Comparison of ENCODE assay signal across 8 cellular contexts in the genomic region with DNA sequence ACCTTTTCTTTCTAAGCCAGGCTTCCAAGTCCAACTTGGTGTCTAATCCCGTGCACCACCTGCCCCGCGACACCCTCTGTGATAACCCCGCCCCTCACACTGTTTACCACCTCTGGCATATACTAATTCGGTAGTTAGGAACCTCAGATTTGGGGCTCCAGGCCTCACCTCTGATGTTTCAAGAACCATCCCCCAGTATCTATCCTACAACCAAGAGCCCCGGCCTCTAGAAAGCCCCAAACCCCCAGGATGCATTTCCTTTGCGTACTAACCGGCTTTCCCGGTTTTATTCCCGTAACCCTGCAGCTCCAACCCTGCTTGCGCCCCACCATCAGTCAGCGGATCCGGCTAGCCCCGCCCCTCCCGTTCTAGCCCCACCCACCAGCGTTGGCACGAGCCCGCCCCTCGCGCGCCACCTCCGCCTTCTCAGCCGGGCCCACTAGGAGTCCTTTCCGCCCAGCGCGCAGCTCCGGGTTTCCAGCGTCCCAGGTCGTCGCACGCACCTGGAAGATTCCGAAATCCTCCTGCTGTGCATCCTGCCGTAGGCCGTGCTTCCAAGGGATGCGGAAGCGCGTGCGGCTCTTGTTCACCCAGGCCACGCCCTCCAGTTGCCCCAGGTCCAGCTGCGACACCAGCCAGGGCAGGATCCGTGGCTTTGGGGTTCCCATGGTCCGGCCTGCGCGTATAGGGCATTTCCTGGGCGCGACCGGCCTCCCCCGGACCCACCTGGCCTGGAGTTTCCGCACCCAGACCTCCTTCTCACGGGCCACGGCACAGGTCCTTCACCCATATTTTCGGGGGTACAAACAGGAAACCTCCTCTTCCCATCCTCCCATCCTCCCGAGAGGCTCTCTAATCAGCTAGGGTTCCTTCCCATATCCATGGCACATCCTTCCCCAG. TPM values are rescaled to one million over a fixed set of nuclear protein-coding genes. Genes with fewer than 3 reads are reported as not detected.
A peak's percentile ranks its signal among the peaks of the same experiment; 100 is the strongest.
DNase-seq lines count a peak whose midpoint lies in the region; ATAC-seq and TF ChIP-seq lines count a peak whose summit lies in the region.

No MANE protein-coding gene starts in this region.

- H3K36me3 ChIP-seq in DOHH2 (ENCODE audit: control insufficient read depth, low read length) (peaks cover 64% of the 10 kb centered on the region), right lobe of liver (peaks cover 0 to 24% (median 7%) of the 10 kb centered on the region in 4 donors)

- ATAC-seq in HG03135 (IDR thresholded peaks at IDR 0.05; ENCODE audit: unreplicated experiment) (peak; percentile 33), right lobe of liver (peak; percentile 80 to 87 (median 86)), GM18520 (IDR thresholded peaks at IDR 0.05; ENCODE audit: unreplicated experiment) (no peak)

- peak overlapping the region; percentile 89 for H3K27ac ChIP-seq in DOHH2 (ENCODE audit: low read depth, low read length)
- peak overlapping the region; percentile 54 to 82 (median 67) for H3K27ac ChIP-seq in right lobe of liver

- DNase-seq in NCI-H69 (lab: John Stamatoyannopoulos, UW) (peak; percentile 96), dermis blood vessel endothelial cell (peak; percentile 90), right lobe of liver (peak; percentile 94 to 95 (median 95))
- peak; percentile 92 to 95 for DNase-seq in activated CD4-positive, alpha-beta T cell treated with anti-CD3 and anti-CD28 coated beads, Interleukin-2, amount 50 U/mL, for 4 hours
- DNase-seq in stimulated activated CD4-positive, alpha-beta T cell treated with anti-CD3 and anti-CD28 coated beads, Interleukin-4, amount 100 ng/mL, for 24 hours: peak; percentile 91

- H3F3A ChIP-seq in DOHH2 (ENCODE audit: control insufficient read depth, insufficient read depth): peaks cover 10% of the 10 kb centered on the region

- H3K27me3 ChIP-seq in DOHH2 (ENCODE audit: control insufficient read depth, low read length) (no peaks in the 10 kb centered on the region), right lobe of liver (no peaks in the 10 kb centered on the region)

- intact Hi-C loops in right lobe of liver (cut with DNase I): loop anchor here in 1 of 2 donors (10.0 kb wide), 1 partner anchor 70 kb away; a partner anchor contains a TSS

- no peaks in the 10 kb centered on the region for H3K9me3 ChIP-seq in DOHH2 (ENCODE audit: control insufficient read depth, insufficient read depth, low read length)
- no peaks in the 10 kb centered on the region for H3K9me3 ChIP-seq in right lobe of liver

- peaks cover 4% of the 10 kb centered on the region for H4K20me1 ChIP-seq in DOHH2 (ENCODE audit: control insufficient read depth, insufficient read depth, low read depth, low read length)

- TF ChIP-seq CTCF in DOHH2 (IDR thresholded peaks at IDR 0.05; ENCODE audit: low read depth, low read length, poor library complexity, severe bottlenecking) (no peak), right lobe of liver (IDR thresholded peaks at IDR 0.05) (peak in 2 of 4 donors; percentile 25 to 27)

- H3K4me1 ChIP-seq in DOHH2 (ENCODE audit: control insufficient read depth, low read length) (peaks cover 26% of the 10 kb centered on the region), right lobe of liver (peaks cover 0 to 14% (median 5%) of the 10 kb centered on the region in 4 donors)

- WGBS in right lobe of liver (ENCODE audit: insufficient coverage, low coverage, low lambda C conversion rate, missing lambda C conversion rate): under 1% methylated on average over 51 of the region's 53 CpGs

- no peaks in the 10 kb centered on the region for H3K9me2 ChIP-seq in DOHH2 (replicated peaks; ENCODE audit: control insufficient read depth, low read length)

- peak overlapping the region; percentile 83 for H3K4me2 ChIP-seq in DOHH2 (ENCODE audit: low read length)

- TF ChIP-seq POLR2A in right lobe of liver (IDR thresholded peaks at IDR 0.05): peak; percentile 61

- peak overlapping the region; percentile 82 for H3K4me3 ChIP-seq in DOHH2 (ENCODE audit: low read length)
- peak overlapping the region; percentile 59 to 79 (median 68) for H3K4me3 ChIP-seq in right lobe of liver

- H3K79me2 ChIP-seq in DOHH2 (ENCODE audit: control insufficient read depth, low read length): peaks cover 58% of the 10 kb centered on the region

RNA-seq across cellular contexts. Expression of a gene that starts 1.2 kb away (rescaled TPM):
- 47.3 and 79.9 TPM in 2 replicates for total RNA-seq in dermis blood vessel endothelial cell
- 10 to 100 TPM; 29.6 to 41.8 (median 35.3) TPM for total RNA-seq in right lobe of liver

RNA-seq across cellular contexts. Expression of a gene that starts 1.3 kb away (rescaled TPM):
- 3.1 and 9.2 TPM in 2 replicates for total RNA-seq in dermis blood vessel endothelial cell
- total RNA-seq in right lobe of liver: 10 to 100 TPM in 4 of 6 experiments, 1 to 10 TPM in 2; 4.5 to 11.6 (median 10.5) TPM

RNA-seq across cellular contexts. Expression of a gene that starts 12.7 kb away (rescaled TPM):
- total RNA-seq in dermis blood vessel endothelial cell (282 and 338 TPM in 2 replicates), right lobe of liver (10 to 100 TPM; 25.3 to 63.2 (median 39.9) TPM)

RNA-seq across cellular contexts. Expression of a gene that starts 22.4 kb away (rescaled TPM):
- 11.9 and 26.5 TPM in 2 replicates for total RNA-seq in dermis blood vessel endothelial cell
- total RNA-seq in right lobe of liver: 10 to 100 TPM; 14.6 to 33.0 (median 27.3) TPM

RNA-seq across cellular contexts. Expression of a gene that starts 24.5 kb away (rescaled TPM):
- total RNA-seq in dermis blood vessel endothelial cell (24.3 and 28.6 TPM in 2 replicates), right lobe of liver (10 to 100 TPM in 5 of 6 experiments, 1 to 10 TPM in 1; 8.5 to 16.4 (median 11.5) TPM)
